14 cellular contexts compared by ENCODE assay signal in the genomic region with DNA sequence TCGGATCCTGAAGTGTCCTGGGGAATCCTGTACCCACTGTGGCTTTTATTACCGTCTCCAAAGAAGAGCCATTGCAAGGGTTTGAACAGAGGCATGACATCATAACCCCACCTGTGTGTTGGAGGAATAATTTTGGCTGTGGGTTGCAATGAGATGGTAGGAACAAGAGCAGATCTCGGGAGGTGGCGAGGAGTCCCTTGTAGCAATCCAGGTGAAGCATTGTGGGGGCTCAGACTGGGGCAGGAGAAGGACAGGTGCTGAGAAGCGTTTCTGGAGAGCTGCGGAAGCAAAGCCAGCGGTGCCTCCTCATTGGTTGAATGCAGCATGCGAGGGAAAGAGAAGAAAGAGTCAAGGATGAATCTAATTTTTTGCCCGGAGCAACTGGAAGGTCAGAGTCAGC.
DNase-seq lines count a peak whose midpoint lies in the region; FAIRE-seq and TF ChIP-seq lines count a peak whose summit lies in the region.
"Had no signal": no experiment of that assay in that cellular context is flagged by ENCODE, and none has a peak within 500 bp of the region (broad histone marks: within the 10 kb centered on the region; RNA-seq: fewer than 3 reads in every experiment).

No MANE protein-coding gene starts in this region.

- no peak overlapping the region for H3K9ac ChIP-seq in astrocyte (ENCODE audit: low read length)
- no peak overlapping the region for H3K9ac ChIP-seq in trophoblast cell (ENCODE audit: low read length)
- H3K9ac ChIP-seq: GM23248 had no signal

- no peak overlapping the region for H2BK5ac ChIP-seq in trophoblast cell (ENCODE audit: low read depth, low read length, poor library complexity)

- CTCF ChIA-PET in MCF 10A (lab: Yijun Ruan, JAX), result interaction anchor here (0.8 to 1.4 kb wide), 2 partner anchors 10 to 379 kb away, joined by 3 read pairs; no protein-coding TSS in a partner anchor

- H3K36me3 ChIP-seq in breast epithelium, result no peaks in the 10 kb centered on the region
- no peaks in the 10 kb centered on the region for H3K36me3 ChIP-seq in astrocyte (ENCODE audit: insufficient read depth, low read length)
- no peaks in the 10 kb centered on the region for H3K36me3 ChIP-seq in trophoblast cell (ENCODE audit: control insufficient read depth in 1 of 2, insufficient read depth in 2 of 2, low read length in 2 of 2)
- H3K36me3 ChIP-seq in small intestine (ENCODE audit: control insufficient read depth in 2 of 2, insufficient read depth in 2 of 2, low read length in 2 of 2), result no peaks in the 10 kb centered on the region

- H3K79me1 ChIP-seq in trophoblast cell (ENCODE audit: low read length), result peaks cover 7% of the 10 kb centered on the region

- H3K27ac Mint-ChIP-seq in MCF 10A (ENCODE audit: low read depth, unreplicated experiment) (peak overlapping the region; percentile 96), astrocyte (ENCODE audit: unreplicated experiment) (peak overlapping the region; percentile 99)
- H3K27ac Mint-ChIP-seq: CD14-positive monocyte; CD8-positive, alpha-beta T cell had no signal

- H3K27me3 ChIP-seq in breast epithelium (no peaks in the 10 kb centered on the region), astrocyte (ENCODE audit: insufficient read depth, low read length) (no peaks in the 10 kb centered on the region), trophoblast cell (ENCODE audit: insufficient read depth, low read length) (no peaks in the 10 kb centered on the region), small intestine (ENCODE audit: control insufficient read depth in 2 of 2, insufficient read depth in 2 of 2, low read length in 2 of 2) (no peaks in the 10 kb centered on the region)

- FAIRE-seq in astrocyte (lab: Jason Lieb, UNC) (no peak), small intestine (lab: Jason Lieb, UNC) (no peak)

- H3K4ac ChIP-seq in trophoblast cell (ENCODE audit: low read depth, low read length), result no peak overlapping the region

- H3K4me1 Mint-ChIP-seq in MCF 10A (ENCODE audit: insufficient read depth, unreplicated experiment), result peaks cover 67% of the 10 kb centered on the region
- H3K4me1 Mint-ChIP-seq in astrocyte (ENCODE audit: low read depth, unreplicated experiment), result peaks cover 59% of the 10 kb centered on the region
- H3K4me1 Mint-ChIP-seq: CD14-positive monocyte had no signal

- no peak for TF ChIP-seq CTCF in MCF 10A (IDR thresholded peaks at IDR 0.05; ENCODE audit: unreplicated experiment)
- no peak for TF ChIP-seq CTCF in breast epithelium (IDR thresholded peaks at IDR 0.05)
- no peak for TF ChIP-seq CTCF in astrocyte (IDR thresholded peaks at IDR 0.05; ENCODE audit: insufficient read depth, low read depth, low read length)

- peak overlapping the region; percentile 70 for H4K91ac ChIP-seq in trophoblast cell (ENCODE audit: low read depth, low read length)

- H4K12ac ChIP-seq in trophoblast cell (ENCODE audit: low read depth, low read length), result no peak overlapping the region

- no peak overlapping the region for H3K18ac ChIP-seq in trophoblast cell (ENCODE audit: low read length)

- H3K4me2 ChIP-seq in astrocyte (ENCODE audit: low read length), result no peak overlapping the region
- H3K4me2 ChIP-seq in trophoblast cell (ENCODE audit: low read length), result no peak overlapping the region

- H3K79me2 ChIP-seq in astrocyte (ENCODE audit: insufficient read depth, low read length) (no peaks in the 10 kb centered on the region), trophoblast cell (ENCODE audit: control insufficient read depth, insufficient read depth, low read length, poor library complexity) (no peaks in the 10 kb centered on the region)

- peak overlapping the region; percentile 44 for H2BK120ac ChIP-seq in trophoblast cell (ENCODE audit: insufficient read depth, low read length, poor library complexity)

- intact Hi-C loops in MCF 10A (cut with micrococcal nuclease) (loop anchor here (5.0 kb wide), 1 partner anchor 379 kb away; no protein-coding TSS in a partner anchor), breast epithelium (cut with DNase I; ENCODE audit: low total_unique reads) (no loop called here), head of caudate nucleus (cut with DNase I) (no loop called here)

- H3K9me3 ChIP-seq in breast epithelium (no peaks in the 10 kb centered on the region), astrocyte (ENCODE audit: insufficient read depth, low read depth, low read length) (no peaks in the 10 kb centered on the region), trophoblast cell (ENCODE audit: insufficient read depth, low read depth, low read length) (no peaks in the 10 kb centered on the region), small intestine (ENCODE audit: control insufficient read depth, low read depth) (no peaks in the 10 kb centered on the region)

- H4K8ac ChIP-seq in trophoblast cell (ENCODE audit: low read depth, low read length), result no peak overlapping the region

- H3K36me3 Mint-ChIP-seq in MCF 10A (ENCODE audit: insufficient read depth, unreplicated experiment) (peaks cover 6% of the 10 kb centered on the region), astrocyte (ENCODE audit: low read depth, unreplicated experiment) (peaks cover 2% of the 10 kb centered on the region)
- H3K36me3 Mint-ChIP-seq: CD14-positive monocyte; CD8-positive, alpha-beta T cell had no signal

- no TSS peak for BruUV-seq in MCF 10A (replicated peaks; lab: Mats Ljungman, UMichigan)

- H4K20me1 ChIP-seq in astrocyte (ENCODE audit: insufficient read depth, low read length), result no peaks in the 10 kb centered on the region

- POLR2A ChIA-PET in MCF 10A (lab: Yijun Ruan, JAX), result interaction anchor here (1.2 kb wide), 1 partner anchor 306 kb away, joined by 3 read pairs; no protein-coding TSS in a partner anchor

- H2AK5ac ChIP-seq in trophoblast cell (ENCODE audit: low read length), result peak overlapping the region; percentile 79

- H2AFZ ChIP-seq in astrocyte (ENCODE audit: low read depth, low read length) (no peak overlapping the region), trophoblast cell (ENCODE audit: insufficient read depth, low read length, poor library complexity) (no peak overlapping the region)
- H2AFZ ChIP-seq: GM23248 had no signal

- H3K27me3 Mint-ChIP-seq in MCF 10A (ENCODE audit: insufficient read depth, unreplicated experiment), result no peaks in the 10 kb centered on the region
- no peaks in the 10 kb centered on the region for H3K27me3 Mint-ChIP-seq in astrocyte (ENCODE audit: low read depth, unreplicated experiment)

- H3K4me1 ChIP-seq in breast epithelium (no peaks in the 10 kb centered on the region), astrocyte (ENCODE audit: insufficient read depth, low read length) (peaks cover 34% of the 10 kb centered on the region), trophoblast cell (ENCODE audit: control insufficient read depth in 1 of 2, insufficient read depth in 2 of 2, low read length in 2 of 2) (peaks cover 5 to 6% of the 10 kb centered on the region in 2 experiments), small intestine (ENCODE audit: control insufficient read depth in 2 of 2, insufficient read depth in 1 of 2, low read depth in 1 of 2, low read length in 1 of 2) (no peaks in the 10 kb centered on the region)

- TF ChIP-seq POLR2A in breast epithelium (IDR thresholded peaks at IDR 0.05), result no peak

- H3K4me3 ChIP-seq in breast epithelium (no peak overlapping the region), astrocyte (ENCODE audit: insufficient read depth, low read depth, low read length) (no peak overlapping the region), trophoblast cell (ENCODE audit: low read depth, low read length) (no peak overlapping the region), small intestine (ENCODE audit: low read depth in 1 of 2, low read length in 2 of 2) (no peak overlapping the region)
- H3K4me3 ChIP-seq: GM23248 had no signal

- peak overlapping the region; percentile 60 for H3K4me3 Mint-ChIP-seq in MCF 10A (ENCODE audit: unreplicated experiment)
- H3K4me3 Mint-ChIP-seq in astrocyte (ENCODE audit: unreplicated experiment), result no peak overlapping the region
- H3K4me3 Mint-ChIP-seq: CD14-positive monocyte; CD8-positive, alpha-beta T cell had no signal

- no peak overlapping the region for H3K14ac ChIP-seq in trophoblast cell (ENCODE audit: low read length)

- H3K9me3 Mint-ChIP-seq in MCF 10A (ENCODE audit: unreplicated experiment), result no peaks in the 10 kb centered on the region
- H3K9me3 Mint-ChIP-seq in astrocyte (ENCODE audit: unreplicated experiment), result peaks cover 2% of the 10 kb centered on the region
- H3K9me3 Mint-ChIP-seq: CD8-positive, alpha-beta T cell had no signal

- peak overlapping the region; percentile 58 for H2BK12ac ChIP-seq in trophoblast cell (ENCODE audit: low read length)

- no peak overlapping the region for H3K27ac ChIP-seq in breast epithelium
- H3K27ac ChIP-seq in astrocyte (ENCODE audit: low read depth, low read length), result no peak overlapping the region
- H3K27ac ChIP-seq in trophoblast cell (ENCODE audit: low read depth, low read length), result no peak overlapping the region
- no peak overlapping the region for H3K27ac ChIP-seq in small intestine (ENCODE audit: low read depth in 1 of 2, low read length in 1 of 2)
- H3K27ac ChIP-seq: 22Rv1, GM23248 had no signal

- WGBS in trophoblast cell (ENCODE audit: extremely low coverage, insufficient coverage, insufficient read length), result no CpG with 5 or more reads among the region's 9 CpGs
- WGBS in small intestine, 3 donors, result 82 to 95% (median 92%) methylated on average over 9 of the region's 9 CpGs

- DNase-seq in MCF 10A (ENCODE audit: unreplicated experiment) (no peak), breast epithelium (ENCODE audit: low spot score in 2 of 2) (no peak), astrocyte (ENCODE audit: low read depth) (no peak), head of caudate nucleus (peak in 29 of 42 donors; percentile 8 to 78 (median 31)), trophoblast cell (no peak), small intestine (no peak), DMS79 treated with DMSO at 0.1 percent for 48 hours (lab: John Stamatoyannopoulos, UW) (no peak)
- DNase-seq in activated T-cell treated with anti-CD3 and anti-CD28 coated beads, Interleukin-2, amount 50 U/mL, for 1 hour, result no peak
- DNase-seq: CD8-positive, alpha-beta T cell; COR-L47; GF-D8; GM23248 had no signal

- H3K23ac ChIP-seq in trophoblast cell (ENCODE audit: low read length), result no peak overlapping the region

Comparison
In these comparisons a context has a peak if more than half of its experiments do, and no peak if none do; other contexts are left out.
1. DNase-seq: peak in head of caudate nucleus (29 of 42); none in MCF 10A (single experiment), breast epithelium (0 of 2), astrocyte (single experiment), trophoblast cell (0 of 2), activated T-cell treated with anti-CD3 and anti-CD28 coated beads, Interleukin-2, amount 50 U/mL, for 1 hour (single experiment), small intestine (single experiment) and DMS79 treated with DMSO at 0.1 percent for 48 hours (single experiment).